In genomic region chr19:17747205-17748098, GRCh38 we compare ENCODE assay signal across 8 cellular contexts. TPM values are rescaled to one million over a fixed set of nuclear protein-coding genes. Genes with fewer than 3 reads are reported as not detected.
A peak's percentile ranks its signal among the peaks of the same experiment; 100 is the strongest.
DNase-seq lines count a peak whose midpoint lies in the region; ATAC-seq and TF ChIP-seq lines count a peak whose summit lies in the region.

No MANE protein-coding gene starts in this region.

- H3K27me3 ChIP-seq in adipocyte (replicated peaks; ENCODE audit: control insufficient read depth, insufficient read depth, low read length) (no peaks in the 10 kb centered on the region), heart left ventricle (no peaks in the 10 kb centered on the region)

- H3K27me3 Mint-ChIP-seq in type B pancreatic cell = peaks cover 6% of the 10 kb centered on the region

- DNase-seq in GM12865 (ENCODE audit: low read depth) = peak; percentile 98
- DNase-seq in NCI-H1436 (lab: John Stamatoyannopoulos, UW) = peak; percentile 94
- DNase-seq in SW480 (ENCODE audit: low spot score) = peak; percentile 96
- DNase-seq in adipocyte (ENCODE audit: low read depth) = peak; percentile 97
- peak; percentile 91 to 95 (median 94) for DNase-seq in heart left ventricle
- peak; percentile 96 for DNase-seq in pons (ENCODE audit: low spot score)
- DNase-seq in type B pancreatic cell (ENCODE audit: extremely low spot score, unreplicated experiment) = peak; percentile 94

- TF ChIP-seq CTCF in GM12865 (IDR thresholded peaks at IDR 0.05; ENCODE audit: insufficient read depth, low read depth, low read length, missing control alignments) (no peak), heart left ventricle (IDR thresholded peaks at IDR 0.05) (no peak), type B pancreatic cell (conservative IDR thresholded peaks at IDR 0.05) (no peak)

- H3K4me1 ChIP-seq in adipocyte (ENCODE audit: control insufficient read depth, insufficient read depth, low read length) = no peaks in the 10 kb centered on the region
- peaks cover 0 to 38% (median 5%) of the 10 kb centered on the region in 12 donors for H3K4me1 ChIP-seq in heart left ventricle

- WGBS in heart left ventricle, 4 donors = 6 to 18% (median 13%) methylated on average over 20 to 75 of the region's 75 CpGs

- intact Hi-C loops in heart left ventricle (cut with DNase I) = no loop called here

- no peaks in the 10 kb centered on the region for H3K4me1 Mint-ChIP-seq in type B pancreatic cell (ENCODE audit: unreplicated experiment)

- H3K9me3 ChIP-seq in adipocyte (ENCODE audit: control insufficient read depth, low read length) (no peaks in the 10 kb centered on the region), heart left ventricle (no peaks in the 10 kb centered on the region)

- H3K9me3 Mint-ChIP-seq in type B pancreatic cell = no peaks in the 10 kb centered on the region

- H3K36me3 Mint-ChIP-seq in type B pancreatic cell = no peaks in the 10 kb centered on the region

- no peak overlapping the region for H3K9ac ChIP-seq in adipocyte (ENCODE audit: low read length)

- peak; percentile 88 for ATAC-seq in HG02798 (IDR thresholded peaks at IDR 0.05; ENCODE audit: poor library complexity, unreplicated experiment)
- ATAC-seq in heart left ventricle = peak; percentile 98 to 100 (median 100)

- no peak overlapping the region for H3K27ac ChIP-seq in heart left ventricle

- no peak for TF ChIP-seq POLR2A in heart left ventricle (IDR thresholded peaks at IDR 0.05)

- H3K4me3 ChIP-seq in GM12865 (ENCODE audit: low read depth, low read length) (peak overlapping the region; percentile 62), adipocyte (ENCODE audit: low read length) (peak overlapping the region; percentile 71), heart left ventricle (peak overlapping the region in 10 of 12 donors; percentile 22 to 67 (median 50))

- H3K36me3 ChIP-seq in adipocyte (ENCODE audit: control insufficient read depth, insufficient read depth, low read length, severe bottlenecking) = no peaks in the 10 kb centered on the region
- no peaks in the 10 kb centered on the region for H3K36me3 ChIP-seq in heart left ventricle

- peak overlapping the region; percentile 79 for H3K4me3 Mint-ChIP-seq in type B pancreatic cell

- no peak overlapping the region for H3K27ac Mint-ChIP-seq in type B pancreatic cell

RNA-seq across cellular contexts. Expression of gene FCHO1, which starts 3.8 kb away (rescaled TPM):
- total RNA-seq in heart left ventricle (1 to 10 TPM in 4 of 9 donors, under 1 TPM in 5; 0.29 to 3.3 (median 0.77) TPM), type B pancreatic cell (ENCODE audit: low replicate concordance) (2.5 and 4.4 TPM in 2 replicates)
- polyA plus RNA-seq in heart left ventricle = under 1 TPM; 0.34 to 0.49 TPM

RNA-seq across cellular contexts. Expression of gene MAP1S, which starts 28.2 kb away (rescaled TPM):
- total RNA-seq in heart left ventricle = 10 to 100 TPM; 19.5 to 47.9 (median 24.1) TPM
- polyA plus RNA-seq in heart left ventricle = 10 to 100 TPM; 17.1 to 20.0 TPM
- total RNA-seq in type B pancreatic cell (ENCODE audit: low replicate concordance) = 87.1 and 93.6 TPM in 2 replicates

RNA-seq across cellular contexts. Expression of gene B3GNT3, which starts 47.5 kb away (rescaled TPM):
- not detected for total RNA-seq in heart left ventricle
- not detected for polyA plus RNA-seq in heart left ventricle
- 12.3 and 22.6 TPM in 2 replicates for total RNA-seq in type B pancreatic cell (ENCODE audit: low replicate concordance)

RNA-seq across cellular contexts. Expression of gene UNC13A, which starts 59.3 kb away (rescaled TPM):
- total RNA-seq in heart left ventricle (1 to 10 TPM in 1 of 9 donors, under 1 TPM in 7, not detected in 1; 0.02 to 1.1 (median 0.09) TPM), type B pancreatic cell (ENCODE audit: low replicate concordance) (4.3 and 6.2 TPM in 2 replicates)
- under 1 TPM; 0.04 to 0.19 TPM for polyA plus RNA-seq in heart left ventricle

Comparison
In these comparisons a context has a peak if more than half of its experiments do, and no peak if none do; other contexts are left out.
1. RNA of gene B3GNT3, which starts 47.5 kb away (total RNA-seq): 12.3 to 22.6 TPM in type B pancreatic cell; not detected in heart left ventricle; every median in the first group is over 10 times any median in the second.
2. Peak in every context shown above with its lines, with median percentiles within 50 percentile points of each other: DNase-seq and H3K4me3 ChIP-seq.